In genomic region chr10:72355214-72355555, GRCh38 we compare ENCODE assay signal across 8 cellular contexts. TPM values are rescaled to one million over a fixed set of nuclear protein-coding genes. Genes with fewer than 3 reads are reported as not detected.
DNase-seq lines count a peak whose midpoint lies in the region; ATAC-seq and TF ChIP-seq lines count a peak whose summit lies in the region.

No MANE protein-coding gene starts in this region.

- H4K20me1 ChIP-seq in OCI-LY3 (ENCODE audit: insufficient read depth, low read length), result no peaks in the 10 kb centered on the region

- H3K4me3 ChIP-seq in OCI-LY3 (ENCODE audit: low read length), result peak overlapping the region; percentile 97
- peak overlapping the region; percentile 88 for H3K4me3 ChIP-seq in epithelial cell of proximal tubule (ENCODE audit: low read depth, low read length)
- peak overlapping the region; percentile 53 to 81 for H3K4me3 ChIP-seq in prostate gland

- DNase-seq in epithelial cell of proximal tubule (ENCODE audit: low read depth) (no peak), prostate gland (ENCODE audit: low spot score) (no peak), GM10266 (ENCODE audit: extremely low spot score) (no peak), COLO668 (lab: John Stamatoyannopoulos, UW; ENCODE audit: unreplicated experiment) (no peak), HCEC 1CT (no peak)

- peaks cover 4% of the 10 kb centered on the region; the same call in 1 of the 2 replicates for H3K4me1 ChIP-seq in ES-I3 (ENCODE audit: insufficient read depth, low read length)
- peaks cover 6% of the 10 kb centered on the region for H3K4me1 ChIP-seq in OCI-LY3 (ENCODE audit: low read length)
- H3K4me1 ChIP-seq in prostate gland (replicated peaks), result peaks cover 11% of the 10 kb centered on the region

- H3K79me2 ChIP-seq in OCI-LY3 (ENCODE audit: low read length), result peaks cover 30% of the 10 kb centered on the region

- peak overlapping the region; percentile 93 for H3K27ac ChIP-seq in OCI-LY3 (ENCODE audit: low read length)
- H3K27ac ChIP-seq in prostate gland, result peak overlapping the region; percentile 91 to 97

- WGBS in prostate gland, result 24% methylated on average over 7 of the region's 7 CpGs

- peak overlapping the region; percentile 85 for H3K4me2 ChIP-seq in OCI-LY3 (ENCODE audit: low read length)

- H3K9me3 ChIP-seq in ES-I3 (ENCODE audit: control insufficient read depth, insufficient read depth, low read length) (no peaks in the 10 kb centered on the region), OCI-LY3 (ENCODE audit: insufficient read depth, low read length) (no peaks in the 10 kb centered on the region), prostate gland (no peaks in the 10 kb centered on the region)

- TF ChIP-seq CTCF in OCI-LY3 (IDR thresholded peaks at IDR 0.05; ENCODE audit: low read depth, low read length), result no peak
- no peak for TF ChIP-seq CTCF in epithelial cell of proximal tubule (conservative IDR thresholded peaks at IDR 0.05; ENCODE audit: low read depth, low read length)
- TF ChIP-seq CTCF in prostate gland (IDR thresholded peaks at IDR 0.05), result no peak
- TF ChIP-seq CTCF in GM10266 (IDR thresholded peaks at IDR 0.05; ENCODE audit: control insufficient read depth, insufficient read depth, low read depth, missing control alignments), result no peak

- no peak for TF ChIP-seq POLR2A in prostate gland (IDR thresholded peaks at IDR 0.05)

- ATAC-seq in HG02970 (IDR thresholded peaks at IDR 0.05; ENCODE audit: low FRiP score, unreplicated experiment), result no peak

- no peaks in the 10 kb centered on the region for H3K36me3 ChIP-seq in ES-I3 (ENCODE audit: insufficient read depth, low read length)
- H3K36me3 ChIP-seq in OCI-LY3 (replicated peaks; ENCODE audit: low read depth, low read length), result no peaks in the 10 kb centered on the region
- no peaks in the 10 kb centered on the region for H3K36me3 ChIP-seq in prostate gland

- H2AFZ ChIP-seq in OCI-LY3 (ENCODE audit: low read depth, low read length), result peak overlapping the region; percentile 87

- no peaks in the 10 kb centered on the region for H3K27me3 ChIP-seq in OCI-LY3 (ENCODE audit: low read depth, low read length)
- no peaks in the 10 kb centered on the region for H3K27me3 ChIP-seq in prostate gland (replicated peaks; ENCODE audit: insufficient read depth)

- intact Hi-C loops in prostate gland (cut with DNase I), result loop anchor here (5.0 kb wide), 1 partner anchor 337 kb away; the partner anchor contains the start of gene MCU

- peak overlapping the region; percentile 99 for H3K9ac ChIP-seq in ES-I3 (ENCODE audit: low read depth, low read length)
- H3K9ac ChIP-seq in OCI-LY3 (ENCODE audit: low read length), result peak overlapping the region; percentile 99

RNA-seq across cellular contexts. Expression of gene DNAJB12, which starts 0.5 kb away (rescaled TPM):
- total RNA-seq in epithelial cell of proximal tubule, result 25.0 and 29.8 TPM in 2 replicates
- total RNA-seq in prostate gland, result 10 to 100 TPM; 33.0 to 55.9 TPM
